9 cellular contexts compared by ENCODE assay signal in the genomic region with DNA sequence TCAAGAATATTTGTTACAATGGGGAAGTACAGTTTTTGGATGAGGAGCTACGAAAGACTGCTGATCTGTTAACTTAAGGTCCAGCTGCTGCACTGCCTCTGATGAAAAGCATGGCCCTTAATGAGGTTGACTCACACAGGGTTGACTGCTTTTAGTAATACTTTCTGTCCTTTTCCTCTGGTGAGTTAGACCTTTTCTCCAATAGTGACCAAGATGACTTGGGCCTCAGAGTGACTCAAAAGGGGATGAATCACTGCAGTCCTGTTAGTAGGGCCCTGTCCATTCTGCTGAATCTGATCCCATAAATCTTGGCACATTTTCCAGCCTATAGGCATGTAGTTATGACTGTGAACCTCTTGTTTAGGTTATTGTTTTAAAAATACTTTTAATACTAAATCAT. TPM values are rescaled to one million over a fixed set of nuclear protein-coding genes. Genes with fewer than 3 reads are reported as not detected.
DNase-seq lines count a peak whose midpoint lies in the region; ATAC-seq and TF ChIP-seq lines count a peak whose summit lies in the region.
"Had no signal": no experiment of that assay in that cellular context is flagged by ENCODE, and none has a peak within 500 bp of the region (broad histone marks: within the 10 kb centered on the region; RNA-seq: fewer than 3 reads in every experiment).

No MANE protein-coding gene starts in this region.

- H3K4me3 ChIP-seq in skeletal muscle satellite cell (ENCODE audit: low read length): no peak overlapping the region

- H3K9me3 ChIP-seq in skeletal muscle satellite cell (replicated peaks; ENCODE audit: low read length): no peaks in the 10 kb centered on the region

- no peak overlapping the region for H3K9ac ChIP-seq in skeletal muscle satellite cell (ENCODE audit: low read depth, low read length)

- H3K4me1 ChIP-seq in foreskin keratinocyte (peaks cover 14% of the 10 kb centered on the region), skeletal muscle satellite cell (ENCODE audit: control insufficient read depth, insufficient read depth, low read length) (peaks cover 40% of the 10 kb centered on the region)

- ATAC-seq in SK-N-SH treated with all-trans-retinoic acid at 6 μM for 48 hours (peak; percentile 64), foreskin keratinocyte (peak; percentile 52), GM21619 (IDR thresholded peaks at IDR 0.05; ENCODE audit: unreplicated experiment) (no peak), HG02981 (IDR thresholded peaks at IDR 0.05; ENCODE audit: unreplicated experiment) (no peak)

- no peaks in the 10 kb centered on the region for H3K36me3 ChIP-seq in skeletal muscle satellite cell (ENCODE audit: insufficient read depth, low read length)

- DNase-seq in GM20000 (ENCODE audit: low spot score) (peak; percentile 22), foreskin keratinocyte (peak; percentile 50 to 79), SKM-1 (lab: John Stamatoyannopoulos, UW; ENCODE audit: unreplicated experiment) (no peak), HuH-7 (ENCODE audit: low spot score) (no peak)
- DNase-seq: activated naive CD8-positive, alpha-beta T cell treated with anti-CD3 and anti-CD28 coated beads, Interleukin-2, amount 10 ng/mL, durations not matched to agents 7 days and 5 days had no signal

- H3K4me2 ChIP-seq in skeletal muscle satellite cell (ENCODE audit: low read length): peak overlapping the region; percentile 41

- H3K27ac ChIP-seq in foreskin keratinocyte: no peak overlapping the region

- no peak for TF ChIP-seq CTCF in GM20000 (IDR thresholded peaks at IDR 0.05; ENCODE audit: extremely low read depth, missing control alignments)
- no peak for TF ChIP-seq CTCF in foreskin keratinocyte (conservative IDR thresholded peaks at IDR 0.05)

- no peaks in the 10 kb centered on the region for H3K27me3 ChIP-seq in foreskin keratinocyte
- H3K27me3 ChIP-seq in skeletal muscle satellite cell (ENCODE audit: control insufficient read depth, insufficient read depth, low read length): no peaks in the 10 kb centered on the region

TF ChIP-seq in SK-N-SH treated with all-trans-retinoic acid at 6 μM for 48 hours, 23 proteins besides CTCF, POLR2A, EP300 and RAD21:
- TF ChIP-seq TOX (CRISPR knock-in tag; IDR thresholded peaks at IDR 0.05; ENCODE audit: borderline replicate concordance) (peak; percentile 83), RARB (CRISPR knock-in tag; IDR thresholded peaks at IDR 0.05) (peak; percentile 70; the same call in 1 of the 2 replicates), ZC3H10 (CRISPR knock-in tag; IDR thresholded peaks at IDR 0.05) (peak; percentile 47; the same call in 1 of the 2 replicates), TCF4 (CRISPR knock-in tag; IDR thresholded peaks at IDR 0.05; ENCODE audit: borderline replicate concordance) (no peak), ZNF70 (CRISPR knock-in tag; IDR thresholded peaks at IDR 0.05) (no peak), OSR1 (CRISPR knock-in tag; IDR thresholded peaks at IDR 0.05) (no peak)
TF ChIP-seq in SK-N-SH treated with all-trans-retinoic acid at 6 μM for 48 hours: peak in this region for 3.

RNA-seq across cellular contexts. Expression of gene DISP1, which starts 2.7 kb away (rescaled TPM):
- 0.74 and 0.99 TPM in 2 replicates for total RNA-seq in foreskin keratinocyte
- 0.36 and 0.38 TPM in 2 replicates for polyA plus RNA-seq in foreskin keratinocyte
- 3.5 and 5.7 TPM in 2 replicates for total RNA-seq in skeletal muscle satellite cell (2012; rRNA removed)

Comparison
In these comparisons a context has a peak if more than half of its experiments do, and no peak if none do; other contexts are left out.
1. DNase-seq: peak in GM20000 (single experiment) and foreskin keratinocyte (2 of 2); none in SKM-1 (single experiment) and HuH-7 (single experiment).
2. ATAC-seq: peak in SK-N-SH treated with all-trans-retinoic acid at 6 μM for 48 hours (single experiment) and foreskin keratinocyte (single experiment); none in GM21619 (single experiment) and HG02981 (single experiment).